ENCODE assay signal across 13 cellular contexts in genomic region chr10:127815147-127815546, GRCh38.
A peak's percentile ranks its signal among the peaks of the same experiment; 100 is the strongest.
DNase-seq lines count a peak whose midpoint lies in the region; ATAC-seq, FAIRE-seq and TF ChIP-seq lines count a peak whose summit lies in the region.
"Had no signal": no experiment of that assay in that cellular context is flagged by ENCODE, and none has a peak within 500 bp of the region (broad histone marks: within the 10 kb centered on the region; RNA-seq: fewer than 3 reads in every experiment).

No MANE protein-coding gene starts in this region.

- peaks cover 20 to 22% of the 10 kb centered on the region in 2 donors for H3K27me3 Mint-ChIP-seq in stimulated activated naive B cell treated with anti-CD40 and anti-IgM and Interleukin-4, amounts not matched to agents 10 μg/mL and 1 μg/mL and 100 μg/mL, for 72 hours

- peak; percentile 8 for DNase-seq in RKO (ENCODE audit: low spot score)
- peak; percentile 27 for DNase-seq in islet precursor cell
- no peak for DNase-seq in frontal cortex (ENCODE audit: low spot score in 2 of 2)
- DNase-seq in stimulated activated naive B cell treated with anti-CD40 and anti-IgM and Interleukin-4, amounts not matched to agents 10 μg/mL and 1 μg/mL and 100 μg/mL, for 72 hours = no peak
- no peak for DNase-seq in NCI-H446 (lab: John Stamatoyannopoulos, UW)
- no peak for DNase-seq in activated naive CD4-positive, alpha-beta T cell (lab: John Stamatoyannopoulos, UW)
- DNase-seq: central memory CD4-positive, alpha-beta T cell; NCI-H2107; pancreas had no signal

- ATAC-seq in GM18867 (IDR thresholded peaks at IDR 0.05; ENCODE audit: unreplicated experiment) = peak; percentile 36
- no peak for ATAC-seq in stimulated activated naive B cell treated with anti-CD40 and anti-IgM and Interleukin-4, amounts not matched to agents 10 μg/mL and 1 μg/mL and 100 μg/mL, for 72 hours (replicated peaks)
- ATAC-seq: pancreas had no signal

- H3K27ac ChIP-seq in 22Rv1 = no peak overlapping the region
- H3K27ac ChIP-seq: pancreas had no signal

- no peaks in the 10 kb centered on the region for H3K36me3 Mint-ChIP-seq in stimulated activated naive B cell treated with anti-CD40 and anti-IgM and Interleukin-4, amounts not matched to agents 10 μg/mL and 1 μg/mL and 100 μg/mL, for 72 hours
- H3K36me3 Mint-ChIP-seq: activated naive CD8-positive, alpha-beta T cell had no signal

- peaks cover 4 to 8% of the 10 kb centered on the region in 2 donors for H3K9me3 Mint-ChIP-seq in stimulated activated naive B cell treated with anti-CD40 and anti-IgM and Interleukin-4, amounts not matched to agents 10 μg/mL and 1 μg/mL and 100 μg/mL, for 72 hours

- no peaks in the 10 kb centered on the region for H3K4me1 Mint-ChIP-seq in stimulated activated naive B cell treated with anti-CD40 and anti-IgM and Interleukin-4, amounts not matched to agents 10 μg/mL and 1 μg/mL and 100 μg/mL, for 72 hours

- FAIRE-seq in frontal cortex (lab: Jason Lieb, UNC) = no peak
- FAIRE-seq: GM12891, pancreas had no signal

- H3K27ac Mint-ChIP-seq in stimulated activated naive B cell treated with anti-CD40 and anti-IgM and Interleukin-4, amounts not matched to agents 10 μg/mL and 1 μg/mL and 100 μg/mL, for 72 hours = no peak overlapping the region
- H3K27ac Mint-ChIP-seq: activated naive CD8-positive, alpha-beta T cell had no signal

- TF ChIP-seq CTCF in 22Rv1 (IDR thresholded peaks at IDR 0.05) = peak; percentile 16; the same call in 1 of the 2 replicates

- H3K4me3 Mint-ChIP-seq in stimulated activated naive B cell treated with anti-CD40 and anti-IgM and Interleukin-4, amounts not matched to agents 10 μg/mL and 1 μg/mL and 100 μg/mL, for 72 hours = no peak overlapping the region
- H3K4me3 Mint-ChIP-seq: activated naive CD8-positive, alpha-beta T cell had no signal

Comparison
In these comparisons a context has a peak if more than half of its experiments do, and no peak if none do; other contexts are left out.
1. DNase-seq: peak in RKO (single experiment) and islet precursor cell (single experiment); none in frontal cortex (0 of 2), stimulated activated naive B cell treated with anti-CD40 and anti-IgM and Interleukin-4, amounts not matched to agents 10 μg/mL and 1 μg/mL and 100 μg/mL, for 72 hours (single experiment), NCI-H446 (0 of 2) and activated naive CD4-positive, alpha-beta T cell (0 of 4).